1 cellular context compared by ENCODE assay signal in genomic region chr12:54280401-54281260, GRCh38.
TF ChIP-seq lines count a peak whose summit lies in the region.

TSS of gene HNRNPA1 (plus strand) at chr12:54280726. CDS start at chr12:54280808, 82 bp downstream.

TF ChIP-seq in HepG2, 621 proteins besides CTCF, POLR2A, EP300 and RAD21 (continued from another document):
- TF ChIP-seq ZNF574 (CRISPR knock-in tag; IDR thresholded peaks at IDR 0.05) = peak; percentile 36; the same call in 1 of the 2 replicates
